ENCODE assay signal across 11 cellular contexts in the genomic region with DNA sequence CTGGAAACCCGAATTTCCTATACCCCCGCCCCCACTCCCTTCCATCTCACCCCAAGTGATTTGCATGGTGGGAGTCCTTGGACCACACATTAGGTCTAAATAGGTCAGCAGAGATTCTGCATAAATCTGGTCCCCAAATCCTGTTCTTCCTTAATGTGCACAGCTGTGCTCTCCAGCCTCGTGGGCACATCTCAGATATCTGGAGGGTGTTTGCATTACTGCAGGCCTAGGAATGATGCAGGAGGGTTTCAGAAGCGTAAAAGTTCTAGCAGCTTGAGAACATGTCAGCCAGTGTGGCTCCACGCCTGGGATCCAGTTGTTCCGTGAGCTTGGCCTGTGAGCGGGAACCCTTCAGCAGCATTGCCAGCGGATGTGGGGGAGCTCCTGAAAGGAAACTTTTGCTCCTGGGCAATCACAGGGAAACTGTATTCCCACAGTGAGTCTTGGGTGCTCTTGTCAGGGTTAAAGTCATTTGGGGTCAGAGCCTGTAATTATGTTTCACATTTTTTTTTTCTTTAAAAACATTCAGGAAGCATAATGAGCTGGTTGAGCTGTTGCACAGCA. TPM values are rescaled to one million over a fixed set of nuclear protein-coding genes. Genes with fewer than 3 reads are reported as not detected.
DNase-seq lines count a peak whose midpoint lies in the region; ATAC-seq and TF ChIP-seq lines count a peak whose summit lies in the region.
"Had no signal": no experiment of that assay in that cellular context is flagged by ENCODE, and none has a peak within 500 bp of the region (broad histone marks: within the 10 kb centered on the region; RNA-seq: fewer than 3 reads in every experiment).

No MANE protein-coding gene starts in this region.

- H3K4me1 Mint-ChIP-seq in activated T-cell treated with anti-CD3 and anti-CD28 coated beads, Interleukin-2, amount 50 U/mL, for 72 hours (ENCODE audit: low read depth) = peaks cover 88% of the 10 kb centered on the region

- peak overlapping the region; percentile 34 to 35 for H3K27ac ChIP-seq in ascending aorta
- peak overlapping the region; percentile 50 for H3K27ac ChIP-seq in muscle layer of colon (ENCODE audit: low read depth, low read length)
- peak overlapping the region; percentile 3 to 20 for H3K27ac ChIP-seq in tibial artery
- H3K27ac ChIP-seq: hepatocyte had no signal

- H3K27me3 ChIP-seq in ascending aorta (no peaks in the 10 kb centered on the region), muscle layer of colon (ENCODE audit: control insufficient read depth in 1 of 2, insufficient read depth in 2 of 2, low read length in 2 of 2) (no peaks in the 10 kb centered on the region), tibial artery (no peaks in the 10 kb centered on the region)
- H3K27me3 ChIP-seq: hepatocyte had no signal

- DNase-seq in activated T-cell treated with anti-CD3 and anti-CD28 coated beads, Interleukin-2, amount 50 U/mL, for 72 hours = no peak
- DNase-seq in activated T-cell treated with anti-CD3 and anti-CD28 coated beads, Interleukin-2, amount 50 U/mL, for 1 hour = no peak
- DNase-seq in ascending aorta (ENCODE audit: low spot score in 2 of 2) (no peak), tibial artery (peak; percentile 30 to 68), NCI-H2081 treated with DMSO at 0.1 percent for 48 hours (lab: John Stamatoyannopoulos, UW) (no peak)
- DNase-seq in stimulated activated CD4-positive, alpha-beta T cell treated with anti-CD3 and anti-CD28 coated beads, Interleukin-4, amount 100 ng/mL, for 1 hour = no peak
- DNase-seq in activated CD8-positive, alpha-beta memory T cell treated with anti-CD3 and anti-CD28 coated beads for 24 hours = no peak
- DNase-seq: effector CD8-positive, alpha-beta T cell; NCI-H524 had no signal

- peak overlapping the region; percentile 65 to 90 for H3K4me3 Mint-ChIP-seq in activated T-cell treated with anti-CD3 and anti-CD28 coated beads, Interleukin-2, amount 50 U/mL, for 72 hours

- peaks cover 0 to 2% of the 10 kb centered on the region in 2 donors for H3K9me3 Mint-ChIP-seq in activated T-cell treated with anti-CD3 and anti-CD28 coated beads, Interleukin-2, amount 50 U/mL, for 72 hours

- H3K9me3 ChIP-seq in ascending aorta (no peaks in the 10 kb centered on the region), muscle layer of colon (ENCODE audit: low read length) (no peaks in the 10 kb centered on the region), tibial artery (no peaks in the 10 kb centered on the region)

- ATAC-seq in activated T-cell treated with anti-CD3 and anti-CD28 coated beads, Interleukin-2, amount 50 U/mL, for 72 hours (replicated peaks in 1 of 2) = no peak

- H3K4me1 ChIP-seq in ascending aorta = peaks cover 0 to 29% of the 10 kb centered on the region in 2 donors
- H3K4me1 ChIP-seq in muscle layer of colon (ENCODE audit: insufficient read depth, low read length) = peaks cover 51% of the 10 kb centered on the region
- H3K4me1 ChIP-seq in tibial artery = peaks cover 0 to 32% (median 17%) of the 10 kb centered on the region in 4 donors

- H3K4me3 ChIP-seq in ascending aorta = no peak overlapping the region
- no peak overlapping the region for H3K4me3 ChIP-seq in muscle layer of colon (ENCODE audit: low read depth in 1 of 2, low read length in 2 of 2)
- no peak overlapping the region for H3K4me3 ChIP-seq in tibial artery
- H3K4me3 ChIP-seq: hepatocyte had no signal

- peaks cover 4 to 5% of the 10 kb centered on the region in 2 donors for H3K36me3 Mint-ChIP-seq in activated T-cell treated with anti-CD3 and anti-CD28 coated beads, Interleukin-2, amount 50 U/mL, for 72 hours (ENCODE audit: insufficient read depth in 2 of 2)

- intact Hi-C loops in ascending aorta (cut with DNase I) = no loop called here
- intact Hi-C loops in tibial artery (cut with DNase I; ENCODE audit: low total_unique reads) = loop anchor here (1.0 kb wide), 1 partner anchor 23 kb away; no protein-coding TSS in a partner anchor

- H3K27me3 Mint-ChIP-seq in activated T-cell treated with anti-CD3 and anti-CD28 coated beads, Interleukin-2, amount 50 U/mL, for 72 hours (ENCODE audit: low read depth) = no peaks in the 10 kb centered on the region

- H3K9ac ChIP-seq in muscle layer of colon (ENCODE audit: low read length) = no peak overlapping the region

- H3K27ac Mint-ChIP-seq in activated T-cell treated with anti-CD3 and anti-CD28 coated beads, Interleukin-2, amount 50 U/mL, for 72 hours = peak overlapping the region; percentile 83

- no peaks in the 10 kb centered on the region for H3K36me3 ChIP-seq in ascending aorta
- no peaks in the 10 kb centered on the region for H3K36me3 ChIP-seq in muscle layer of colon (ENCODE audit: insufficient read depth, low read length)
- no peaks in the 10 kb centered on the region for H3K36me3 ChIP-seq in tibial artery

- TF ChIP-seq CTCF in ascending aorta (IDR thresholded peaks at IDR 0.05) = no peak
- TF ChIP-seq CTCF in tibial artery (IDR thresholded peaks at IDR 0.05) = no peak

RNA-seq across cellular contexts. Expression of a gene that starts 12.9 kb away (rescaled TPM):
- 10 to 100 TPM; 24.0 to 24.3 TPM for total RNA-seq in activated T-cell treated with anti-CD3 and anti-CD28 coated beads, Interleukin-2, amount 50 U/mL, for 72 hours
- total RNA-seq in ascending aorta = 34.9 TPM

Comparison
In these comparisons a context has a peak if more than half of its experiments do, and no peak if none do; other contexts are left out.
1. DNase-seq: peak in tibial artery (2 of 2); none in activated T-cell treated with anti-CD3 and anti-CD28 coated beads, Interleukin-2, amount 50 U/mL, for 72 hours (0 of 2), activated T-cell treated with anti-CD3 and anti-CD28 coated beads, Interleukin-2, amount 50 U/mL, for 1 hour (single experiment), ascending aorta (0 of 2), stimulated activated CD4-positive, alpha-beta T cell treated with anti-CD3 and anti-CD28 coated beads, Interleukin-4, amount 100 ng/mL, for 1 hour (single experiment), activated CD8-positive, alpha-beta memory T cell treated with anti-CD3 and anti-CD28 coated beads for 24 hours (single experiment) and NCI-H2081 treated with DMSO at 0.1 percent for 48 hours (single experiment).
2. Peak in every context shown above with its lines, with median percentiles within 50 percentile points of each other: H3K27ac ChIP-seq.